17 cellular contexts compared by ENCODE assay signal in the genomic region with DNA sequence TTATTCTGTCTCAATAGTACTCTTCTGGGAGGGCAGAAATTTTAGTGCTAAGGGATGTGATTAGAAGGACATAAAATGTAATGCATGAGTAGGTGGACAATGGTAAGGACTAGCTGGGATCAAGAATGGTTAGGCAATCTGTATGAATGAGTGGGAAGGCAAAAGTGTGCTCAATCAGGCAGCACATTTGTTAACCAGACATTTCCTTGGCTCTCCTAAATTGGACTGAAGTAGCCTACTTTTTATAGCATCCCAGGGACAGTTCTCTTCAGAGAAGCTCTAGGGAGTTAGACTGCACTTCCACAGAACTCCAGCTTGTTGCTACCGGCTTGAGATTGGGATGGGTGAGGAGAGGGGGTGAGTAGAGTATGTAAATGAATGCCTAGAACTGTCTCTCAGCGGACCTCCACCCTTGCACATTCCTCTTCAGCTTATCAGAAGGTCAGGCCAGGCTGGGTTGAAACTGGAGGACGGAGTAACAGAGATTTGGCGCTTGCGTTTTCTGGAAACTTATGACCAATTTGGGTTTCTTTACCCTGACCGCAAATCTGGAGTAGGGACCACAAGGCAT. TPM values are rescaled to one million over a fixed set of nuclear protein-coding genes. Genes with fewer than 3 reads are reported as not detected.
DNase-seq lines count a peak whose midpoint lies in the region; ATAC-seq, FAIRE-seq and TF ChIP-seq lines count a peak whose summit lies in the region.
"Had no signal": no experiment of that assay in that cellular context is flagged by ENCODE, and none has a peak within 500 bp of the region (broad histone marks: within the 10 kb centered on the region; RNA-seq: fewer than 3 reads in every experiment).

No MANE protein-coding gene starts in this region.

- TF ChIP-seq CTCF in astrocyte (IDR thresholded peaks at IDR 0.05; ENCODE audit: insufficient read depth, low read depth, low read length) (no peak), suprapubic skin (IDR thresholded peaks at IDR 0.05) (no peak)

- H3K27ac ChIP-seq in astrocyte (ENCODE audit: low read depth, low read length), result no peak overlapping the region
- H3K27ac ChIP-seq in suprapubic skin, result peak overlapping the region; percentile 52
- H3K27ac ChIP-seq in mesendoderm (ENCODE audit: low read depth, low read length), result no peak overlapping the region
- H3K27ac ChIP-seq: C4-2B had no signal

- H4K8ac ChIP-seq in mesendoderm (ENCODE audit: low read depth, low read length), result no peak overlapping the region

- no peak for FAIRE-seq in astrocyte (lab: Jason Lieb, UNC)
- FAIRE-seq: A204.1, GM12891, RCC 7860 had no signal

- no peak overlapping the region for H3K56ac ChIP-seq in mesendoderm (ENCODE audit: low read length)

- H3K79me2 ChIP-seq in astrocyte (ENCODE audit: insufficient read depth, low read length), result no peaks in the 10 kb centered on the region
- H3K79me2 ChIP-seq in mesendoderm (ENCODE audit: control insufficient read depth, insufficient read depth, low read length), result no peaks in the 10 kb centered on the region

- H4K5ac ChIP-seq in mesendoderm (ENCODE audit: low read length), result no peak overlapping the region

- H3K36me3 Mint-ChIP-seq in astrocyte (ENCODE audit: low read depth, unreplicated experiment), result no peaks in the 10 kb centered on the region

- H3K4me3 ChIP-seq in astrocyte (ENCODE audit: insufficient read depth, low read depth, low read length) (no peak overlapping the region), suprapubic skin (no peak overlapping the region), mesendoderm (ENCODE audit: low read length) (no peak overlapping the region)

- no peak overlapping the region for H3K27ac Mint-ChIP-seq in astrocyte (ENCODE audit: unreplicated experiment)

- 50% methylated on average over 6 of the region's 6 CpGs for WGBS in suprapubic skin
- WGBS in mesendoderm (ENCODE audit: extremely low coverage, insufficient coverage, low lambda C conversion rate), result no CpG with 5 or more reads among the region's 6 CpGs

- H3K4me1 ChIP-seq in astrocyte (ENCODE audit: insufficient read depth, low read length), result no peaks in the 10 kb centered on the region
- peaks cover 3% of the 10 kb centered on the region for H3K4me1 ChIP-seq in suprapubic skin
- H3K4me1 ChIP-seq in mesendoderm (ENCODE audit: control insufficient read depth, low read depth, low read length), result no peaks in the 10 kb centered on the region

- H3K23ac ChIP-seq in mesendoderm (ENCODE audit: low read length), result no peak overlapping the region

- DNase-seq in left ventricle myocardium superior (no peak), cardiac septum (ENCODE audit: low spot score) (no peak), astrocyte (ENCODE audit: low read depth) (peak; percentile 36), left kidney (ENCODE audit: low read depth, low spot score) (peak; percentile 5), suprapubic skin (ENCODE audit: low spot score in 2 of 2) (no peak), mesendoderm (no peak)
- DNase-seq in stimulated activated CD4-positive, alpha-beta T cell treated with anti-CD3 and anti-CD28 coated beads, Interleukin-4, amount 100 ng/mL, for 4 hours, result no peak
- DNase-seq in stimulated activated CD8-positive, alpha-beta memory T cell treated with anti-CD3 and anti-CD28 coated beads, Interleukin-4, amount 100 ng/mL, for 48 hours, result no peak
- DNase-seq: DMS53, Karpas-422, NCI-H1930, NCI-H2171 treated with DMSO at 0.1 percent for 48 hours, NCI-H510A had no signal

- H3K27me3 ChIP-seq in astrocyte (ENCODE audit: insufficient read depth, low read length) (no peaks in the 10 kb centered on the region), suprapubic skin (no peaks in the 10 kb centered on the region), mesendoderm (ENCODE audit: insufficient read depth, low read length, poor library complexity) (no peaks in the 10 kb centered on the region)

- no peak overlapping the region for H3K18ac ChIP-seq in mesendoderm (ENCODE audit: low read length)

- no peak overlapping the region for H3K4me3 Mint-ChIP-seq in astrocyte (ENCODE audit: unreplicated experiment)

- no peaks in the 10 kb centered on the region for H3K4me1 Mint-ChIP-seq in astrocyte (ENCODE audit: low read depth, unreplicated experiment)

- no peak overlapping the region for H2BK5ac ChIP-seq in mesendoderm (ENCODE audit: low read length)

- H3K79me1 ChIP-seq in mesendoderm (ENCODE audit: low read length), result no peaks in the 10 kb centered on the region

- no peaks in the 10 kb centered on the region for H3K9me3 Mint-ChIP-seq in astrocyte (ENCODE audit: unreplicated experiment)

- peak; percentile 55 for ATAC-seq in left ventricle myocardium superior

- H2BK120ac ChIP-seq in mesendoderm (ENCODE audit: low read depth, low read length), result no peak overlapping the region

- H3K36me3 ChIP-seq in astrocyte (ENCODE audit: insufficient read depth, low read length), result no peaks in the 10 kb centered on the region
- no peaks in the 10 kb centered on the region for H3K36me3 ChIP-seq in suprapubic skin
- H3K36me3 ChIP-seq in mesendoderm (ENCODE audit: control insufficient read depth, insufficient read depth, low read length), result no peaks in the 10 kb centered on the region

- H2AFZ ChIP-seq in astrocyte (ENCODE audit: low read depth, low read length), result no peak overlapping the region

- no peak for TF ChIP-seq EP300 in suprapubic skin (IDR thresholded peaks at IDR 0.05)

- intact Hi-C loops in left ventricle myocardium superior (cut with micrococcal nuclease) (no loop called here), cardiac septum (cut with DNase I) (no loop called here)

- H3K27me3 Mint-ChIP-seq in astrocyte (ENCODE audit: low read depth, unreplicated experiment), result no peaks in the 10 kb centered on the region

- H2AK5ac ChIP-seq in mesendoderm (ENCODE audit: low read length), result no peak overlapping the region

- H2BK15ac ChIP-seq in mesendoderm (replicated peaks; ENCODE audit: low read depth), result no peak overlapping the region

- H3K4ac ChIP-seq in mesendoderm (ENCODE audit: low read depth, low read length), result no peak overlapping the region

- no peak overlapping the region for H3K4me2 ChIP-seq in astrocyte (ENCODE audit: low read length)
- no peak overlapping the region for H3K4me2 ChIP-seq in mesendoderm (ENCODE audit: low read length)

- no peak overlapping the region for H3K9ac ChIP-seq in astrocyte (ENCODE audit: low read length)
- no peak overlapping the region for H3K9ac ChIP-seq in mesendoderm (ENCODE audit: low read length)

- H4K20me1 ChIP-seq in astrocyte (ENCODE audit: insufficient read depth, low read length), result no peaks in the 10 kb centered on the region

- no peak for TF ChIP-seq POLR2A in suprapubic skin (IDR thresholded peaks at IDR 0.05)

- no peaks in the 10 kb centered on the region for H3K9me3 ChIP-seq in astrocyte (ENCODE audit: insufficient read depth, low read depth, low read length)
- H3K9me3 ChIP-seq in suprapubic skin, result no peaks in the 10 kb centered on the region

RNA-seq across cellular contexts. Expression of a gene that starts 19.0 kb away (rescaled TPM):
- total RNA-seq in left ventricle myocardium superior, result not detected
- not detected for total RNA-seq in cardiac septum
- total RNA-seq in astrocyte, result not detected in 2 replicates
- total RNA-seq in suprapubic skin, result not detected
- polyA plus RNA-seq in mesendoderm (2013, experiment 1 of 2), result not detected
- not detected for polyA plus RNA-seq in mesendoderm (2013, experiment 2 of 2)

RNA-seq across cellular contexts. Expression of a gene that starts 51.0 kb away (rescaled TPM):
- total RNA-seq in left ventricle myocardium superior (0.59 TPM), cardiac septum (0.27 TPM), astrocyte (0.58 and 0.64 TPM in 2 replicates), suprapubic skin (1 to 10 TPM in 2 of 4 donors, under 1 TPM in 2; 0.23 to 3.7 (median 0.99) TPM)
- polyA plus RNA-seq in mesendoderm (2013, experiment 1 of 2), result 0.17 TPM
- 0.03 TPM for polyA plus RNA-seq in mesendoderm (2013, experiment 2 of 2)

Comparison
In these comparisons a context has a peak if more than half of its experiments do, and no peak if none do; other contexts are left out.
1. DNase-seq: peak in astrocyte (single experiment) and left kidney (single experiment); none in left ventricle myocardium superior (single experiment), cardiac septum (single experiment), suprapubic skin (0 of 2), mesendoderm (single experiment), stimulated activated CD4-positive, alpha-beta T cell treated with anti-CD3 and anti-CD28 coated beads, Interleukin-4, amount 100 ng/mL, for 4 hours (0 of 2) and stimulated activated CD8-positive, alpha-beta memory T cell treated with anti-CD3 and anti-CD28 coated beads, Interleukin-4, amount 100 ng/mL, for 48 hours (single experiment).